Comparison of ENCODE assay signal across 12 cellular contexts in the genomic region with DNA sequence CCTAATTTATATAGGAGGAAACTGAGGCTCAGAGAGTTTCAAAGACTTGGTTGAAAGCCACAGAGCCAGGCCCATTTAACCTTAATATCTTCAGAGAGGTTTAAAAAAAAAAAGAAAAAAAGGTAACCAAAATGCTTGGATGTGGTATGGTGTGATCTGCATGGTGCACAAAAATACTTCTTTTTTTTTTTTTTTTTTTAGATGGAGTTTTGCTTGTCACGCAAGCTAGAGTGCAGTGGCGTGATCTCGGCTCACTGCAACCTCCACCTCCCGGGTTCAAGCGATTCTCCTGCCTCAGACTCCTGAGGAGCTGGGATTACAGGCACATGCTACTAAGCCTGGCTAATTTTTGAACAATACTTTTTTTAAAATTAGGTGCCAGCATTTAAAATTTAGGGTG.
A peak's percentile ranks its signal among the peaks of the same experiment; 100 is the strongest.
DNase-seq lines count a peak whose midpoint lies in the region; ATAC-seq and TF ChIP-seq lines count a peak whose summit lies in the region.
"Had no signal": no experiment of that assay in that cellular context is flagged by ENCODE, and none has a peak within 500 bp of the region (broad histone marks: within the 10 kb centered on the region; RNA-seq: fewer than 3 reads in every experiment).

No MANE protein-coding gene starts in this region.

- intact Hi-C loops in lower leg skin (cut with DNase I; ENCODE audit: low total_unique reads) (no loop called here), body of pancreas (cut with DNase I) (no loop called here)

- POLR2A ChIA-PET in naive thymus-derived CD8-positive, alpha-beta T cell (lab: Charles Lee): interaction anchor here (0.5 to 5.9 kb wide), 22 partner anchors 9 to 406 kb away, joined by 3 to 55 read pairs (median 6); a partner anchor contains a TSS

- H3K9me3 ChIP-seq in BLaER1 treated with 17β-estradiol and CSF1 and Interleukin-3, amounts not matched to agents 10 nM and 100 nM (replicated peaks in 1 of 11): 0 out of 22 replicates have a peak, but pooled peaks cover 0 to 3% (median 0%) of the 10 kb centered on the region in 11 experiments
- H3K9me3 ChIP-seq in body of pancreas: no peaks in the 10 kb centered on the region
- H3K9me3 ChIP-seq: uterus had no signal

- TF ChIP-seq POLR2A in lower leg skin (IDR thresholded peaks at IDR 0.05): no peak
- no peak for TF ChIP-seq POLR2A in body of pancreas (IDR thresholded peaks at IDR 0.05)

- in situ Hi-C loops in KBM-7 (cut with MboI; ENCODE audit: low pct_unique_long_range_greater_than_20kb, low sequenced_read_pairs): no loop called here

- peaks cover 0 to 3% (median 0%) of the 10 kb centered on the region in 5 donors for H3K27me3 Mint-ChIP-seq in naive thymus-derived CD8-positive, alpha-beta T cell

- ATAC-seq in activated naive CD4-positive, alpha-beta T cell treated with anti-CD3 and anti-CD28 coated beads, Interleukin-2, amount 50 U/mL, for 72 hours: peak; percentile 42 to 52
- peak; percentile 35 to 43 for ATAC-seq in naive thymus-derived CD8-positive, alpha-beta T cell
- ATAC-seq in body of pancreas: no peak

- peaks cover 81 to 99% (median 95%) of the 10 kb centered on the region in 10 experiments for H3K4me1 ChIP-seq in BLaER1 treated with 17β-estradiol and CSF1 and Interleukin-3, amounts not matched to agents 10 nM and 100 nM
- peaks cover 32% of the 10 kb centered on the region for H3K4me1 ChIP-seq in body of pancreas

- peak overlapping the region; percentile 65 to 85 (median 80); a peak in 21 of 22 replicates for H3K9ac ChIP-seq in BLaER1 treated with 17β-estradiol and CSF1 and Interleukin-3, amounts not matched to agents 10 nM and 100 nM

- peaks cover 50 to 98% (median 93%) of the 10 kb centered on the region in 4 donors for H3K4me1 Mint-ChIP-seq in naive thymus-derived CD8-positive, alpha-beta T cell

- peak overlapping the region; percentile 82 to 95 (median 92) for H3K4me2 ChIP-seq in BLaER1 treated with 17β-estradiol and CSF1 and Interleukin-3, amounts not matched to agents 10 nM and 100 nM

- H3K27ac Mint-ChIP-seq in activated naive CD4-positive, alpha-beta T cell treated with anti-CD3 and anti-CD28 coated beads, Interleukin-2, amount 50 U/mL, for 72 hours: peak overlapping the region; percentile 93 to 95
- H3K27ac Mint-ChIP-seq in naive thymus-derived CD8-positive, alpha-beta T cell: peak overlapping the region; percentile 94 to 100 (median 99)

- peaks cover 7 to 20% of the 10 kb centered on the region in 2 donors for H3K36me3 Mint-ChIP-seq in activated naive CD4-positive, alpha-beta T cell treated with anti-CD3 and anti-CD28 coated beads, Interleukin-2, amount 50 U/mL, for 72 hours
- no peaks in the 10 kb centered on the region for H3K36me3 Mint-ChIP-seq in naive thymus-derived CD8-positive, alpha-beta T cell

- peak; percentile 50 for DNase-seq in KBM-7
- no peak for DNase-seq in activated naive CD4-positive, alpha-beta T cell treated with anti-CD3 and anti-CD28 coated beads, Interleukin-2, amount 50 U/mL, for 72 hours (ENCODE audit: low spot score in 2 of 2)
- DNase-seq in naive thymus-derived CD8-positive, alpha-beta T cell: peak in 6 of 10 donors; percentile 23 to 86 (median 70)
- DNase-seq in NOMO-1 (lab: John Stamatoyannopoulos, UW; ENCODE audit: unreplicated experiment in 2 of 2): no peak
- no peak for DNase-seq in NCI-H1436 (lab: John Stamatoyannopoulos, UW)
- DNase-seq in lower leg skin (ENCODE audit: low spot score in 2 of 2): no peak
- DNase-seq in body of pancreas: no peak
- DNase-seq: GOT3, NCI-H1694, SW 1271 had no signal

- 83 to 88% methylated on average over 5 of the region's 5 CpGs for WGBS in lower leg skin, 2 donors
- 89 to 93% methylated on average over 5 of the region's 5 CpGs for WGBS in body of pancreas, 2 donors

- H3K4me3 ChIP-seq in BLaER1 treated with 17β-estradiol and CSF1 and Interleukin-3, amounts not matched to agents 10 nM and 100 nM: peak overlapping the region; percentile 16 to 64 (median 52); a peak in 19 of 20 replicates
- H3K4me3 ChIP-seq in lower leg skin (ENCODE audit: low read depth, poor library complexity, severe bottlenecking): no peak overlapping the region
- H3K4me3 ChIP-seq in body of pancreas: no peak overlapping the region
- H3K4me3 ChIP-seq: uterus had no signal

- peaks cover 6 to 7% of the 10 kb centered on the region in 2 donors for H3K9me3 Mint-ChIP-seq in activated naive CD4-positive, alpha-beta T cell treated with anti-CD3 and anti-CD28 coated beads, Interleukin-2, amount 50 U/mL, for 72 hours
- peaks cover 0 to 4% (median 0%) of the 10 kb centered on the region in 9 donors for H3K9me3 Mint-ChIP-seq in naive thymus-derived CD8-positive, alpha-beta T cell

- peak overlapping the region; percentile 83 to 97 (median 92) for H3K4me3 Mint-ChIP-seq in naive thymus-derived CD8-positive, alpha-beta T cell

- peaks cover 0 to 13% (median 0%) of the 10 kb centered on the region in 11 experiments; a peak in 3 of 22 replicates for H4K20me1 ChIP-seq in BLaER1 treated with 17β-estradiol and CSF1 and Interleukin-3, amounts not matched to agents 10 nM and 100 nM

- H3K27ac ChIP-seq in BLaER1 treated with 17β-estradiol and CSF1 and Interleukin-3, amounts not matched to agents 10 nM and 100 nM: peak overlapping the region; percentile 68 to 95 (median 92); a peak in 21 of 22 replicates
- peak overlapping the region in 1 of 4 donors; percentile 48 for H3K27ac ChIP-seq in body of pancreas

- TF ChIP-seq CTCF in lower leg skin (IDR thresholded peaks at IDR 0.05) (no peak), body of pancreas (IDR thresholded peaks at IDR 0.05) (no peak)

- H3K27me3 ChIP-seq in BLaER1 treated with 17β-estradiol and CSF1 and Interleukin-3, amounts not matched to agents 10 nM and 100 nM: no peaks in the 10 kb centered on the region
- no peaks in the 10 kb centered on the region for H3K27me3 ChIP-seq in body of pancreas
- H3K27me3 ChIP-seq: uterus had no signal

- H3K36me3 ChIP-seq in BLaER1 treated with 17β-estradiol and CSF1 and Interleukin-3, amounts not matched to agents 10 nM and 100 nM: peaks cover 0 to 10% (median 0%) of the 10 kb centered on the region in 11 experiments; a peak in 3 of 22 replicates
- no peaks in the 10 kb centered on the region for H3K36me3 ChIP-seq in body of pancreas (replicated peaks in 1 of 2; ENCODE audit: insufficient read depth in 1 of 2, low read depth in 2 of 2)
- H3K36me3 ChIP-seq: uterus had no signal

Comparison
In these comparisons a context has a peak if more than half of its experiments do, and no peak if none do; other contexts are left out.
1. H3K4me3 ChIP-seq: peak in BLaER1 treated with 17β-estradiol and CSF1 and Interleukin-3, amounts not matched to agents 10 nM and 100 nM (10 of 10); none in lower leg skin (single experiment) and body of pancreas (0 of 2).
2. DNase-seq: peak in KBM-7 (single experiment) and naive thymus-derived CD8-positive, alpha-beta T cell (6 of 10); none in activated naive CD4-positive, alpha-beta T cell treated with anti-CD3 and anti-CD28 coated beads, Interleukin-2, amount 50 U/mL, for 72 hours (0 of 2), NOMO-1 (0 of 2), NCI-H1436 (single experiment), lower leg skin (0 of 2) and body of pancreas (0 of 4).